In genomic region chr10:81514811-81515210, GRCh38 we compare ENCODE assay signal across 26 cellular contexts.
"Had no signal": no experiment of that assay in that cellular context is flagged by ENCODE, and none has a peak within 500 bp of the region (broad histone marks: within the 10 kb centered on the region; RNA-seq: fewer than 3 reads in every experiment).

No MANE protein-coding gene starts in this region.

- H3K4me2 ChIP-seq: neural progenitor cell had no signal

- H2AFZ ChIP-seq: neural progenitor cell, parathyroid adenoma had no signal

- ATAC-seq: naive thymus-derived CD8-positive, alpha-beta T cell; natural killer cell treated with Interleukin-12 subunit alpha and Interleukin-12 subunit beta and Interleukin-15 and Interleukin-18, amount 100 ng/mL, for 72 hours; psoas muscle; right cardiac atrium; right lobe of liver; stimulated activated effector memory CD8-positive, alpha-beta T cell treated with anti-CD3 and anti-CD28 coated beads, Interleukin-12 subunit alpha, Interleukin-12 subunit beta, amount 100 ng/mL, for 72 hours; stimulated activated naive B cell treated with anti-CD40 and anti-IgM and Interleukin-4, amounts not matched to agents 10 μg/mL and 1 μg/mL and 100 μg/mL, for 72 hours had no signal

- H3K4me3 ChIP-seq: neural progenitor cell, ovary, psoas muscle, right lobe of liver, sigmoid colon, stomach, thoracic aorta, thyroid gland, tibial nerve, vagina had no signal

- H3K79me2 ChIP-seq: parathyroid adenoma had no signal

- H3K36me3 ChIP-seq: neural progenitor cell, ovary, right lobe of liver, sigmoid colon, stomach, thoracic aorta, thyroid gland, tibial nerve, vagina had no signal

- H3K27me3 ChIP-seq: neural progenitor cell, ovary, right lobe of liver, sigmoid colon, stomach, thyroid gland, tibial nerve, vagina had no signal

- H3K9me3 ChIP-seq: ovary, psoas muscle, right lobe of liver, thoracic aorta, thyroid gland, vagina had no signal

- H3K9ac ChIP-seq: neural progenitor cell, parathyroid adenoma had no signal

- DNase-seq: naive thymus-derived CD8-positive, alpha-beta T cell; nephron progenitor cell; occipital lobe; ovary; posterior cingulate gyrus; psoas muscle; right cardiac atrium; right lobe of liver; sigmoid colon; small intestine; stimulated activated CD4-positive, alpha-beta T cell treated with anti-CD3 and anti-CD28 coated beads, Interleukin-15, amount 100 ng/mL, for 24 hours; stimulated activated CD4-positive, alpha-beta T cell treated with anti-CD3 and anti-CD28 coated beads, Interleukin-2, amount 100 ng/mL, for 24 hours; stimulated activated CD4-positive, alpha-beta T cell treated with anti-CD3 and anti-CD28 coated beads, Interleukin-2, amount 100 ng/mL, for 48 hours; stimulated activated CD4-positive, alpha-beta T cell treated with anti-CD3 and anti-CD28 coated beads, Interleukin-4, amount 100 ng/mL, for 24 hours; stimulated activated naive B cell treated with anti-CD40 and anti-IgM and Interleukin-4, amounts not matched to agents 10 μg/mL and 1 μg/mL and 100 μg/mL, for 72 hours; stimulated activated naive CD4-positive, alpha-beta T cell treated with Interleukin-2 at 50 U/mL for 16 hours; stomach; thyroid gland had no signal

- FAIRE-seq: small intestine, urothelium cell line had no signal

- H3K4me1 ChIP-seq: neural progenitor cell, parathyroid adenoma, psoas muscle, right lobe of liver, sigmoid colon, stomach, thyroid gland, tibial nerve, vagina had no signal

- H3K27ac ChIP-seq: neural progenitor cell, ovary, parathyroid adenoma, psoas muscle, right lobe of liver, sigmoid colon, stomach, thoracic aorta, thyroid gland, tibial nerve, vagina had no signal
